In the genomic region with DNA sequence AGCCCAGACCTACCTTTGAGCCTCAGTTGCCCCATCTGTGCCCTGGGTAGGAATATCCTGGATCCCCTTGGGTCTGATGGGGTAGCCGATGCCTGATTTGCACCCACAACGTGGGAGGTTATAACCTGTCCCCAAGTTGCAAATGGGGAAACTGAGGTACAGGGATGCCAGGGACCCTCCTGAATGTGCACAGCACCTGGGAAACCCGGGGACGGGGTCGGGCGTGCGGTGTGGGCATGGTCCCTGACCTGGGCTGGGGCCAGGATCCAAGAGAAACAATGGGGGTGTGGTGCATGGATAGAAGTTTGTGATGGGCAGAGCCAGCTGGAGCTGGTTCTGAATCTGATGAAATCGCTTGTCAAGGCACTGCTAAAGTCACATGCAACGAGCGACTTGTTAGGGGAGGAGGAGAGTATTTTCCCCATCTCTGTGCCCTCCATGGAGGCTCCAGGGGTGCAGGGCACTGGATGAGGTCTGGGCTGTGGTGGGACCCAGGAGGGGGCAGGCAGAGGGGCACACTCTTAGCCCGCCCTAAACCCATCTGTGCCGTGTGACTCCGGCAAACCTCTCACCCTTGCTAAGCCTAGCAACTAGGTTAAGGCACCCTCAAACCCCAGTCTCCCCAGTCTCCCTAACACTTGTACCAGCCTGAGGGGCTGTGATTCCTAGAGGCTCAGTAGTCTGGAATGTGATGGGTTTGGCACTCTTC, we compare ENCODE assay signal across 6 cellular contexts. TPM values are rescaled to one million over a fixed set of nuclear protein-coding genes. Genes with fewer than 3 reads are reported as not detected.
DNase-seq lines count a peak whose midpoint lies in the region; ATAC-seq and TF ChIP-seq lines count a peak whose summit lies in the region.

No MANE protein-coding gene starts in this region.

- intact Hi-C loops in mucosa of descending colon (cut with DNase I, micrococcal nuclease), result no loop called here
- intact Hi-C loops in testis (cut with DNase I; ENCODE audit: low total_unique reads), result no loop called here

- H3K36me3 ChIP-seq in adipocyte (ENCODE audit: control insufficient read depth, insufficient read depth, low read length, severe bottlenecking), result no peaks in the 10 kb centered on the region
- H3K36me3 ChIP-seq in mucosa of descending colon (ENCODE audit: low read depth), result no peaks in the 10 kb centered on the region
- H3K36me3 ChIP-seq in testis (ENCODE audit: low read depth, missing control alignments), result no peaks in the 10 kb centered on the region

- no peak for TF ChIP-seq CTCF in mucosa of descending colon (IDR thresholded peaks at IDR 0.05)
- no peak for TF ChIP-seq CTCF in testis (IDR thresholded peaks at IDR 0.05)

- ATAC-seq in mucosa of descending colon, result peak; percentile 41

- H3K27ac ChIP-seq in testis, result no peak overlapping the region

- H3K4me3 ChIP-seq in adipocyte (ENCODE audit: low read length) (peak overlapping the region; percentile 79), mucosa of descending colon (peak overlapping the region; percentile 30), testis (no peak overlapping the region)

- TF ChIP-seq POLR2A in testis (IDR thresholded peaks at IDR 0.05), result no peak

- DNase-seq in Caki2 (ENCODE audit: low read depth) (peak; percentile 58), adipocyte (ENCODE audit: low read depth) (peak; percentile 62), mucosa of descending colon (peak; percentile 70), LoVo (ENCODE audit: low spot score) (no peak), NCI-H748 treated with DMSO at 0.1 percent for 48 hours (lab: John Stamatoyannopoulos, UW) (no peak), testis (no peak)

- H3K27me3 ChIP-seq in adipocyte (replicated peaks; ENCODE audit: control insufficient read depth, insufficient read depth, low read length) (no peaks in the 10 kb centered on the region), testis (no peaks in the 10 kb centered on the region)

- WGBS in testis, 2 donors, result 65 to 75% methylated on average over 12 to 13 of the region's 13 CpGs

- in situ Hi-C loops in Caki2 (cut with HindIII; ENCODE audit: low pct_unique_long_range_greater_than_20kb, low sequenced_read_pairs), result no loop called here

- peak overlapping the region; percentile 81 for H3K9ac ChIP-seq in adipocyte (ENCODE audit: low read length)

- H3K4me1 ChIP-seq in adipocyte (ENCODE audit: control insufficient read depth, insufficient read depth, low read length), result peaks cover 11% of the 10 kb centered on the region
- H3K4me1 ChIP-seq in mucosa of descending colon (ENCODE audit: low read depth), result peaks cover 11% of the 10 kb centered on the region
- H3K4me1 ChIP-seq in testis, result peaks cover 14% of the 10 kb centered on the region

- H3K9me3 ChIP-seq in adipocyte (ENCODE audit: control insufficient read depth, low read length) (no peaks in the 10 kb centered on the region), mucosa of descending colon (no peaks in the 10 kb centered on the region), testis (no peaks in the 10 kb centered on the region)

RNA-seq across cellular contexts. Expression of gene GDF15, which starts 0.7 kb away (rescaled TPM):
- 349 and 410 TPM in 2 replicates for total RNA-seq in Caki2 (2014; rRNA removed; shearing (Covaris generic); ENCODE audit: low replicate concordance)
- total RNA-seq in mucosa of descending colon (10 to 100 TPM; 13.8 to 28.2 (median 20.4) TPM), testis (1 to 10 TPM in 1 of 2 donors, under 1 TPM in 1; 0.93 to 2.5 TPM)
- polyA plus RNA-seq in testis (ENCODE audit: insufficient read depth, low read depth, low replicate concordance), result 1.0 TPM

RNA-seq across cellular contexts. Expression of gene LRRC25, which starts 10.7 kb away (rescaled TPM):
- not detected in 2 replicates for total RNA-seq in Caki2 (2014; rRNA removed; shearing (Covaris generic); ENCODE audit: low replicate concordance)
- total RNA-seq in mucosa of descending colon (1 to 10 TPM; 2.1 to 8.8 (median 5.8) TPM), testis (1 to 10 TPM; 1.6 to 4.0 TPM)
- polyA plus RNA-seq in testis (ENCODE audit: insufficient read depth, low read depth, low replicate concordance), result 3.4 TPM

RNA-seq across cellular contexts. Expression of gene SSBP4, which starts 32.5 kb away (rescaled TPM):
- 87.5 and 106 TPM in 2 replicates for total RNA-seq in Caki2 (2014; rRNA removed; shearing (Covaris generic); ENCODE audit: low replicate concordance)
- total RNA-seq in mucosa of descending colon (10 to 100 TPM; 31.2 to 48.6 (median 41.1) TPM), testis (100 to 1,000 TPM in 1 of 2 donors, 10 to 100 TPM in 1; 90.3 to 118 TPM)
- polyA plus RNA-seq in testis (ENCODE audit: insufficient read depth, low read depth, low replicate concordance), result 80.5 TPM

RNA-seq across cellular contexts. Expression of gene PGPEP1, which starts 46.3 kb away (rescaled TPM):
- total RNA-seq in Caki2 (2014; rRNA removed; shearing (Covaris generic); ENCODE audit: low replicate concordance), result 15.4 and 17.8 TPM in 2 replicates
- total RNA-seq in mucosa of descending colon (10 to 100 TPM; 77.1 to 97.4 (median 91.5) TPM), testis (10 to 100 TPM; 12.4 to 16.2 TPM)
- polyA plus RNA-seq in testis (ENCODE audit: insufficient read depth, low read depth, low replicate concordance), result 10.8 TPM

RNA-seq across cellular contexts. Expression of gene ISYNA1, which starts 51.2 kb away (rescaled TPM):
- total RNA-seq in Caki2 (2014; rRNA removed; shearing (Covaris generic); ENCODE audit: low replicate concordance), result 118 and 155 TPM in 2 replicates
- total RNA-seq in mucosa of descending colon (10 to 100 TPM; 10.2 to 20.0 (median 13.2) TPM), testis (1,000 to 10,000 TPM in 1 of 2 donors, 100 to 1,000 TPM in 1; 1,000 to 1,122 TPM)
- polyA plus RNA-seq in testis (ENCODE audit: insufficient read depth, low read depth, low replicate concordance), result 493 TPM

Comparison
In these comparisons a context has a peak if more than half of its experiments do, and no peak if none do; other contexts are left out.
1. DNase-seq: peak in Caki2 (single experiment), adipocyte (single experiment) and mucosa of descending colon (3 of 3); none in LoVo (single experiment), NCI-H748 treated with DMSO at 0.1 percent for 48 hours (single experiment) and testis (single experiment).
2. H3K4me3 ChIP-seq: peak in adipocyte (single experiment) and mucosa of descending colon (single experiment); none in testis (0 of 2).
3. RNA of gene GDF15, which starts 0.7 kb away (total RNA-seq): 349 to 410 TPM in Caki2; 13.8 to 28.2 TPM in mucosa of descending colon and 0.93 to 2.5 TPM in testis; every median in the first group is over 10 times any median in the second.